ENCODE assay signal across 1 cellular context in genomic region chr2:20436716-20437470, GRCh38.
TF ChIP-seq lines count a peak whose summit lies in the region.

No MANE protein-coding gene starts in this region.

TF ChIP-seq in K562, 482 proteins besides CTCF, POLR2A, EP300 and RAD21 (continued from another document):
- TF ChIP-seq, protein P1, sequence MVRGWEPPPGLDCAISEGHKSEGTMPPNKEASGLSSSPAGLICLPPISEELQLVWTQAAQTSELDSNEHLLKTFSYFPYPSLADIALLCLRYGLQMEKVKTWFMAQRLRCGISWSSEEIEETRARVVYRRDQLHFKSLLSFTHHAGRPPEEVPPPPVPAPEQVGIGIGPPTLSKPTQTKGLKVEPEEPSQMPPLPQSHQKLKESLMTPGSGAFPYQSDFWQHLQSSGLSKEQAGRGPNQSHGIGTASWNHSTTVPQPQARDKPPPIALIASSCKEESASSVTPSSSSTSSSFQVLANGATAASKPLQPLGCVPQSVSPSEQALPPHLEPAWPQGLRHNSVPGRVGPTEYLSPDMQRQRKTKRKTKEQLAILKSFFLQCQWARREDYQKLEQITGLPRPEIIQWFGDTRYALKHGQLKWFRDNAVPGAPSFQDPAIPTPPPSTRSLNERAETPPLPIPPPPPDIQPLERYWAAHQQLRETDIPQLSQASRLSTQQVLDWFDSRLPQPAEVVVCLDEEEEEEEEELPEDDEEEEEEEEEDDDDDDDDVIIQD (CRISPR knock-in tag; IDR thresholded peaks at IDR 0.05), result no peak
- TF ChIP-seq MLLT1 (IDR thresholded peaks at IDR 0.05) (no peak), DACH1 (IDR thresholded peaks at IDR 0.05; ENCODE audit: partially characterized antibody) (no peak), GATA2 (CRISPR knock-in tag; IDR thresholded peaks at IDR 0.05) (no peak), SMARCE1 (IDR thresholded peaks at IDR 0.05) (no peak), ERF (CRISPR knock-in tag; IDR thresholded peaks at IDR 0.05) (no peak), EWSR1 (IDR thresholded peaks at IDR 0.05; ENCODE audit: borderline replicate concordance, low read depth, partially characterized antibody) (no peak)
- TF ChIP-seq, protein P2, sequence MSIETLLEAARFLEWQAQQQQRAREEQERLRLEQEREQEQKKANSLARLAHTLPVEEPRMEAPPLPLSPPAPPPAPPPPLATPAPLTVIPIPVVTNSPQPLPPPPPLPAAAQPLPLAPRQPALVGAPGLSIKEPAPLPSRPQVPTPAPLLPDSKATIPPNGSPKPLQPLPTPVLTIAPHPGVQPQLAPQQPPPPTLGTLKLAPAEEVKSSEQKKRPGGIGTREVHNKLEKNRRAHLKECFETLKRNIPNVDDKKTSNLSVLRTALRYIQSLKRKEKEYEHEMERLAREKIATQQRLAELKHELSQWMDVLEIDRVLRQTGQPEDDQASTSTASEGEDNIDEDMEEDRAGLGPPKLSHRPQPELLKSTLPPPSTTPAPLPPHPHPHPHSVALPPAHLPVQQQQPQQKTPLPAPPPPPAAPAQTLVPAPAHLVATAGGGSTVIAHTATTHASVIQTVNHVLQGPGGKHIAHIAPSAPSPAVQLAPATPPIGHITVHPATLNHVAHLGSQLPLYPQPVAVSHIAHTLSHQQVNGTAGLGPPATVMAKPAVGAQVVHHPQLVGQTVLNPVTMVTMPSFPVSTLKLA (conservative IDR thresholded peaks at IDR 0.05), result no peak
- TF ChIP-seq, protein P3, sequence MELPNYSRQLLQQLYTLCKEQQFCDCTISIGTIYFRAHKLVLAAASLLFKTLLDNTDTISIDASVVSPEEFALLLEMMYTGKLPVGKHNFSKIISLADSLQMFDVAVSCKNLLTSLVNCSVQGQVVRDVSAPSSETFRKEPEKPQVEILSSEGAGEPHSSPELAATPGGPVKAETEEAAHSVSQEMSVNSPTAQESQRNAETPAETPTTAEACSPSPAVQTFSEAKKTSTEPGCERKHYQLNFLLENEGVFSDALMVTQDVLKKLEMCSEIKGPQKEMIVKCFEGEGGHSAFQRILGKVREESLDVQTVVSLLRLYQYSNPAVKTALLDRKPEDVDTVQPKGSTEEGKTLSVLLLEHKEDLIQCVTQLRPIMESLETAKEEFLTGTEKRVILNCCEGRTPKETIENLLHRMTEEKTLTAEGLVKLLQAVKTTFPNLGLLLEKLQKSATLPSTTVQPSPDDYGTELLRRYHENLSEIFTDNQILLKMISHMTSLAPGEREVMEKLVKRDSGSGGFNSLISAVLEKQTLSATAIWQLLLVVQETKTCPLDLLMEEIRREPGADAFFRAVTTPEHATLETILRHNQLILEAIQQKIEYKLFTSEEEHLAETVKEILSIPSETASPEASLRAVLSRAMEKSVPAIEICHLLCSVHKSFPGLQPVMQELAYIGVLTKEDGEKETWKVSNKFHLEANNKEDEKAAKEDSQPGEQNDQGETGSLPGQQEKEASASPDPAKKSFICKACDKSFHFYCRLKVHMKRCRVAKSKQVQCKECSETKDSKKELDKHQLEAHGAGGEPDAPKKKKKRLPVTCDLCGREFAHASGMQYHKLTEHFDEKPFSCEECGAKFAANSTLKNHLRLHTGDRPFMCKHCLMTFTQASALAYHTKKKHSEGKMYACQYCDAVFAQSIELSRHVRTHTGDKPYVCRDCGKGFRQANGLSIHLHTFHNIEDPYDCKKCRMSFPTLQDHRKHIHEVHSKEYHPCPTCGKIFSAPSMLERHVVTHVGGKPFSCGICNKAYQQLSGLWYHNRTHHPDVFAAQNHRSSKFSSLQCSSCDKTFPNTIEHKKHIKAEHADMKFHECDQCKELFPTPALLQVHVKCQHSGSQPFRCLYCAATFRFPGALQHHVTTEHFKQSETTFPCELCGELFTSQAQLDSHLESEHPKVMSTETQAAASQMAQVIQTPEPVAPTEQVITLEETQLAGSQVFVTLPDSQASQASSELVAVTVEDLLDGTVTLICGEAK (IDR thresholded peaks at IDR 0.05), result no peak
- TF ChIP-seq, protein P3 (CRISPR knock-in tag; IDR thresholded peaks at IDR 0.05), result no peak
TF ChIP-seq in K562: peak in this region for 0.
